In genomic region chr2:106575955-106576354, GRCh38 we compare ENCODE assay signal across 1 cellular context.
TF ChIP-seq lines count a peak whose summit lies in the region.

No MANE protein-coding gene starts in this region.

TF ChIP-seq in H1, 55 proteins besides CTCF, POLR2A, EP300 and RAD21 (continued from another document):
- TF ChIP-seq, protein P1, sequence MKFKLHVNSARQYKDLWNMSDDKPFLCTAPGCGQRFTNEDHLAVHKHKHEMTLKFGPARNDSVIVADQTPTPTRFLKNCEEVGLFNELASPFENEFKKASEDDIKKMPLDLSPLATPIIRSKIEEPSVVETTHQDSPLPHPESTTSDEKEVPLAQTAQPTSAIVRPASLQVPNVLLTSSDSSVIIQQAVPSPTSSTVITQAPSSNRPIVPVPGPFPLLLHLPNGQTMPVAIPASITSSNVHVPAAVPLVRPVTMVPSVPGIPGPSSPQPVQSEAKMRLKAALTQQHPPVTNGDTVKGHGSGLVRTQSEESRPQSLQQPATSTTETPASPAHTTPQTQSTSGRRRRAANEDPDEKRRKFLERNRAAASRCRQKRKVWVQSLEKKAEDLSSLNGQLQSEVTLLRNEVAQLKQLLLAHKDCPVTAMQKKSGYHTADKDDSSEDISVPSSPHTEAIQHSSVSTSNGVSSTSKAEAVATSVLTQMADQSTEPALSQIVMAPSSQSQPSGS (IDR thresholded peaks at IDR 0.05; ENCODE audit: low read length) = no peak
- no peak for TF ChIP-seq CTBP2 (IDR thresholded peaks at IDR 0.05; ENCODE audit: borderline replicate concordance, insufficient read depth, insufficient read length, low read length)
- TF ChIP-seq, protein P2, sequence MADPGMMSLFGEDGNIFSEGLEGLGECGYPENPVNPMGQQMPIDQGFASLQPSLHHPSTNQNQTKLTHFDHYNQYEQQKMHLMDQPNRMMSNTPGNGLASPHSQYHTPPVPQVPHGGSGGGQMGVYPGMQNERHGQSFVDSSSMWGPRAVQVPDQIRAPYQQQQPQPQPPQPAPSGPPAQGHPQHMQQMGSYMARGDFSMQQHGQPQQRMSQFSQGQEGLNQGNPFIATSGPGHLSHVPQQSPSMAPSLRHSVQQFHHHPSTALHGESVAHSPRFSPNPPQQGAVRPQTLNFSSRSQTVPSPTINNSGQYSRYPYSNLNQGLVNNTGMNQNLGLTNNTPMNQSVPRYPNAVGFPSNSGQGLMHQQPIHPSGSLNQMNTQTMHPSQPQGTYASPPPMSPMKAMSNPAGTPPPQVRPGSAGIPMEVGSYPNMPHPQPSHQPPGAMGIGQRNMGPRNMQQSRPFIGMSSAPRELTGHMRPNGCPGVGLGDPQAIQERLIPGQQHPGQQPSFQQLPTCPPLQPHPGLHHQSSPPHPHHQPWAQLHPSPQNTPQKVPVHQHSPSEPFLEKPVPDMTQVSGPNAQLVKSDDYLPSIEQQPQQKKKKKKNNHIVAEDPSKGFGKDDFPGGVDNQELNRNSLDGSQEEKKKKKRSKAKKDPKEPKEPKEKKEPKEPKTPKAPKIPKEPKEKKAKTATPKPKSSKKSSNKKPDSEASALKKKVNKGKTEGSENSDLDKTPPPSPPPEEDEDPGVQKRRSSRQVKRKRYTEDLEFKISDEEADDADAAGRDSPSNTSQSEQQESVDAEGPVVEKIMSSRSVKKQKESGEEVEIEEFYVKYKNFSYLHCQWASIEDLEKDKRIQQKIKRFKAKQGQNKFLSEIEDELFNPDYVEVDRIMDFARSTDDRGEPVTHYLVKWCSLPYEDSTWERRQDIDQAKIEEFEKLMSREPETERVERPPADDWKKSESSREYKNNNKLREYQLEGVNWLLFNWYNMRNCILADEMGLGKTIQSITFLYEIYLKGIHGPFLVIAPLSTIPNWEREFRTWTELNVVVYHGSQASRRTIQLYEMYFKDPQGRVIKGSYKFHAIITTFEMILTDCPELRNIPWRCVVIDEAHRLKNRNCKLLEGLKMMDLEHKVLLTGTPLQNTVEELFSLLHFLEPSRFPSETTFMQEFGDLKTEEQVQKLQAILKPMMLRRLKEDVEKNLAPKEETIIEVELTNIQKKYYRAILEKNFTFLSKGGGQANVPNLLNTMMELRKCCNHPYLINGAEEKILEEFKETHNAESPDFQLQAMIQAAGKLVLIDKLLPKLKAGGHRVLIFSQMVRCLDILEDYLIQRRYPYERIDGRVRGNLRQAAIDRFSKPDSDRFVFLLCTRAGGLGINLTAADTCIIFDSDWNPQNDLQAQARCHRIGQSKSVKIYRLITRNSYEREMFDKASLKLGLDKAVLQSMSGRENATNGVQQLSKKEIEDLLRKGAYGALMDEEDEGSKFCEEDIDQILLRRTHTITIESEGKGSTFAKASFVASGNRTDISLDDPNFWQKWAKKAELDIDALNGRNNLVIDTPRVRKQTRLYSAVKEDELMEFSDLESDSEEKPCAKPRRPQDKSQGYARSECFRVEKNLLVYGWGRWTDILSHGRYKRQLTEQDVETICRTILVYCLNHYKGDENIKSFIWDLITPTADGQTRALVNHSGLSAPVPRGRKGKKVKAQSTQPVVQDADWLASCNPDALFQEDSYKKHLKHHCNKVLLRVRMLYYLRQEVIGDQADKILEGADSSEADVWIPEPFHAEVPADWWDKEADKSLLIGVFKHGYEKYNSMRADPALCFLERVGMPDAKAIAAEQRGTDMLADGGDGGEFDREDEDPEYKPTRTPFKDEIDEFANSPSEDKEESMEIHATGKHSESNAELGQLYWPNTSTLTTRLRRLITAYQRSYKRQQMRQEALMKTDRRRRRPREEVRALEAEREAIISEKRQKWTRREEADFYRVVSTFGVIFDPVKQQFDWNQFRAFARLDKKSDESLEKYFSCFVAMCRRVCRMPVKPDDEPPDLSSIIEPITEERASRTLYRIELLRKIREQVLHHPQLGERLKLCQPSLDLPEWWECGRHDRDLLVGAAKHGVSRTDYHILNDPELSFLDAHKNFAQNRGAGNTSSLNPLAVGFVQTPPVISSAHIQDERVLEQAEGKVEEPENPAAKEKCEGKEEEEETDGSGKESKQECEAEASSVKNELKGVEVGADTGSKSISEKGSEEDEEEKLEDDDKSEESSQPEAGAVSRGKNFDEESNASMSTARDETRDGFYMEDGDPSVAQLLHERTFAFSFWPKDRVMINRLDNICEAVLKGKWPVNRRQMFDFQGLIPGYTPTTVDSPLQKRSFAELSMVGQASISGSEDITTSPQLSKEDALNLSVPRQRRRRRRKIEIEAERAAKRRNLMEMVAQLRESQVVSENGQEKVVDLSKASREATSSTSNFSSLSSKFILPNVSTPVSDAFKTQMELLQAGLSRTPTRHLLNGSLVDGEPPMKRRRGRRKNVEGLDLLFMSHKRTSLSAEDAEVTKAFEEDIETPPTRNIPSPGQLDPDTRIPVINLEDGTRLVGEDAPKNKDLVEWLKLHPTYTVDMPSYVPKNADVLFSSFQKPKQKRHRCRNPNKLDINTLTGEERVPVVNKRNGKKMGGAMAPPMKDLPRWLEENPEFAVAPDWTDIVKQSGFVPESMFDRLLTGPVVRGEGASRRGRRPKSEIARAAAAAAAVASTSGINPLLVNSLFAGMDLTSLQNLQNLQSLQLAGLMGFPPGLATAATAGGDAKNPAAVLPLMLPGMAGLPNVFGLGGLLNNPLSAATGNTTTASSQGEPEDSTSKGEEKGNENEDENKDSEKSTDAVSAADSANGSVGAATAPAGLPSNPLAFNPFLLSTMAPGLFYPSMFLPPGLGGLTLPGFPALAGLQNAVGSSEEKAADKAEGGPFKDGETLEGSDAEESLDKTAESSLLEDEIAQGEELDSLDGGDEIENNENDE (IDR thresholded peaks at IDR 0.05; ENCODE audit: insufficient replicate concordance, low read length) = no peak
- no peak for TF ChIP-seq TAF7 (optimal IDR thresholded peaks at IDR 0.05; ENCODE audit: borderline replicate concordance, low read depth, low read length)
